37 cellular contexts compared by ENCODE assay signal in the genomic region with DNA sequence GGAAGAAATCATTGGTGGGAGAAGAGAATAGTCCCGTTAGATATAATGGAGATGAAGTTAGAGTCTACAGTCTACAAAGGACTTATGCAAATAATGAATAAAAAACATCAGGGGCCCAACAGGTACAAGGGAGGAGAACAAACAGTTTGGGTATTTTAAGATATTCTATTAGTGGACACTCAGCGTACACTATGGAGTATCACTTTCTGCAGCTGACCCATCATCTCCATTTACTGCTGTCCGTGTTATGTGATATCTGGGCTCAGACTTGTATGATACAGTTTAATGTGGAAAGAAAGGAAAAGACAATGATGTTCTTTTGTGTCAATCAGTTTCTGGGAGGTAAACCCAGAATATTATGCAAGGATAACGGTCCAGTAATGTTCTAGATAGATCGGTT.
"Had no signal": no experiment of that assay in that cellular context is flagged by ENCODE, and none has a peak within 500 bp of the region (broad histone marks: within the 10 kb centered on the region; RNA-seq: fewer than 3 reads in every experiment).

No MANE protein-coding gene starts in this region.

- H3K9me3 ChIP-seq: adrenal gland had no signal

- H3K27me3 Mint-ChIP-seq: brain had no signal

- H3K27ac ChIP-seq: adrenal gland, cardiac muscle cell, VCaP had no signal

- H3K36me3 Mint-ChIP-seq: activated CD4-positive, alpha-beta memory T cell treated with anti-CD3 and anti-CD28 coated beads for 36 hours; activated naive CD4-positive, alpha-beta T cell treated with anti-CD3 and anti-CD28 coated beads, Interleukin-2, amount 50 U/mL, for 72 hours; activated naive CD8-positive, alpha-beta T cell treated with anti-CD3 and anti-CD28 coated beads for 36 hours had no signal

- ATAC-seq: activated CD8-positive, alpha-beta T cell treated with anti-CD3 and anti-CD28 coated beads for 36 hours; activated naive CD4-positive, alpha-beta T cell treated with anti-CD3 and anti-CD28 coated beads, Interleukin-2, amount 50 U/mL, for 72 hours; activated T-cell treated with anti-CD3 and anti-CD28 coated beads, Interleukin-2, amount 50 U/mL, for 4 hours; activated T-cell treated with anti-CD3 and anti-CD28 coated beads, Interleukin-2, amount 50 U/mL, for 72 hours; activated T-helper 17 cell treated with anti-CD3 and anti-CD28 coated beads, Interleukin-2, amount 50 U/mL, for 72 hours had no signal

- H3K4me3 Mint-ChIP-seq: activated B cell treated with CpG ODN at 0.5 μM for 24 hours; activated CD4-positive, alpha-beta memory T cell treated with anti-CD3 and anti-CD28 coated beads for 36 hours; activated CD4-positive, alpha-beta T cell treated with anti-CD3 and anti-CD28 coated beads, Interleukin-2, amount 10 ng/mL, durations not matched to agents 24 days and 14 days; activated CD8-positive, alpha-beta T cell treated with anti-CD3 and anti-CD28 coated beads for 36 hours; activated naive CD4-positive, alpha-beta T cell treated with anti-CD3 and anti-CD28 coated beads for 36 hours; activated naive CD8-positive, alpha-beta T cell treated with anti-CD3 and anti-CD28 coated beads for 36 hours; activated T-cell treated with anti-CD3 and anti-CD28 coated beads, Interleukin-2, amount 50 U/mL, for 4 hours; activated T-cell treated with anti-CD3 and anti-CD28 coated beads, Interleukin-2, amount 50 U/mL, for 72 hours; activated T-helper 1 cell treated with anti-CD3 and anti-CD28 coated beads, Interleukin-12 subunit alpha, Interleukin-12 subunit beta, Interleukin-2, Interleukin-4 antibody, amounts not matched to agents 30 ng/mL and 10 ng/mL and 1 ng/mL, durations not matched to agents 14 hours and 24 hours and 36 hours; activated T-helper 17 cell treated with anti-CD3 and anti-CD28 coated beads, Interleukin-2, amount 50 U/mL, for 72 hours; brain; central memory CD8-positive, alpha-beta T cell; T-helper 1 cell treated with Interleukin-12 subunit alpha and Interleukin-12 subunit beta and Interleukin-4 antibody, amounts not matched to agents 30 μg/mL and 1 μg/mL, for 36 hours; T-helper 2 cell treated with Interferon-gamma antibody and Interleukin-4, amounts not matched to agents 5 μg/mL and 100 μg/mL, for 36 hours had no signal

- H3K9me3 Mint-ChIP-seq: activated B cell treated with CpG ODN at 0.5 μM for 24 hours; activated CD4-positive, alpha-beta memory T cell treated with anti-CD3 and anti-CD28 coated beads for 36 hours; activated CD4-positive, alpha-beta T cell treated with anti-CD3 and anti-CD28 coated beads, Interleukin-2, amount 10 ng/mL, durations not matched to agents 24 days and 14 days; activated CD8-positive, alpha-beta T cell treated with anti-CD3 and anti-CD28 coated beads for 36 hours; activated naive CD4-positive, alpha-beta T cell treated with anti-CD3 and anti-CD28 coated beads for 36 hours; activated naive CD4-positive, alpha-beta T cell treated with anti-CD3 and anti-CD28 coated beads, Interleukin-2, amount 50 U/mL, for 72 hours; activated naive CD8-positive, alpha-beta T cell treated with anti-CD3 and anti-CD28 coated beads for 36 hours; activated T-cell treated with anti-CD3 and anti-CD28 coated beads, Interleukin-2, amount 50 U/mL, for 4 hours; activated T-cell treated with anti-CD3 and anti-CD28 coated beads, Interleukin-2, amount 50 U/mL, for 72 hours; activated T-helper 1 cell treated with anti-CD3 and anti-CD28 coated beads, Interleukin-12 subunit alpha, Interleukin-12 subunit beta, Interleukin-2, Interleukin-4 antibody, amounts not matched to agents 30 ng/mL and 10 ng/mL and 1 ng/mL, durations not matched to agents 14 hours and 24 hours and 36 hours; activated T-helper 17 cell treated with anti-CD3 and anti-CD28 coated beads, Interleukin-2, amount 50 U/mL, for 72 hours; brain; central memory CD8-positive, alpha-beta T cell; T-helper 1 cell treated with Interleukin-12 subunit alpha and Interleukin-12 subunit beta and Interleukin-4 antibody, amounts not matched to agents 30 μg/mL and 1 μg/mL, for 36 hours; T-helper 2 cell treated with Interferon-gamma antibody and Interleukin-4, amounts not matched to agents 5 μg/mL and 100 μg/mL, for 36 hours had no signal

- H3K27ac Mint-ChIP-seq: activated B cell treated with CpG ODN at 0.5 μM for 24 hours; activated CD4-positive, alpha-beta memory T cell treated with anti-CD3 and anti-CD28 coated beads for 36 hours; activated CD4-positive, alpha-beta T cell treated with anti-CD3 and anti-CD28 coated beads, Interleukin-2, amount 10 ng/mL, durations not matched to agents 24 days and 14 days; activated CD8-positive, alpha-beta T cell treated with anti-CD3 and anti-CD28 coated beads for 36 hours; activated naive CD4-positive, alpha-beta T cell treated with anti-CD3 and anti-CD28 coated beads for 36 hours; activated naive CD4-positive, alpha-beta T cell treated with anti-CD3 and anti-CD28 coated beads, Interleukin-2, amount 50 U/mL, for 72 hours; activated naive CD8-positive, alpha-beta T cell treated with anti-CD3 and anti-CD28 coated beads for 36 hours; activated T-cell treated with anti-CD3 and anti-CD28 coated beads, Interleukin-2, amount 50 U/mL, for 72 hours; activated T-helper 1 cell treated with anti-CD3 and anti-CD28 coated beads, Interleukin-12 subunit alpha, Interleukin-12 subunit beta, Interleukin-2, Interleukin-4 antibody, amounts not matched to agents 30 ng/mL and 10 ng/mL and 1 ng/mL, durations not matched to agents 14 hours and 24 hours and 36 hours; activated T-helper 17 cell treated with anti-CD3 and anti-CD28 coated beads, Interleukin-2, amount 50 U/mL, for 72 hours; T-helper 1 cell treated with Interleukin-12 subunit alpha and Interleukin-12 subunit beta and Interleukin-4 antibody, amounts not matched to agents 30 μg/mL and 1 μg/mL, for 36 hours; T-helper 2 cell treated with Interferon-gamma antibody and Interleukin-4, amounts not matched to agents 5 μg/mL and 100 μg/mL, for 36 hours had no signal

- FAIRE-seq: TTC549 had no signal

- DNase-seq: activated B cell treated with CpG ODN at 0.5 μM for 24 hours; activated CD4-positive, alpha-beta memory T cell treated with anti-CD3 and anti-CD28 coated beads for 36 hours; activated CD4-positive, alpha-beta T cell treated with anti-CD3 and anti-CD28 coated beads for 4 hours; activated CD4-positive, alpha-beta T cell treated with anti-CD3 and anti-CD28 coated beads, Interleukin-2, amount 10 ng/mL, durations not matched to agents 24 days and 14 days; activated CD4-positive, alpha-beta T cell treated with anti-CD3 and anti-CD28 coated beads, Interleukin-2, amount 50 U/mL, for 1 hour; activated CD4-positive, alpha-beta T cell treated with anti-CD3 and anti-CD28 coated beads, Interleukin-2, amount 50 U/mL, for 4 hours; activated CD4-positive, CD25-positive, alpha-beta regulatory T cell treated with anti-CD3 and anti-CD28 coated beads, Interleukin-2, amount 50 U/mL, for 72 hours; activated CD8-positive, alpha-beta memory T cell treated with anti-CD3 and anti-CD28 coated beads, Interleukin-2, amount 50 U/mL, for 4 hours; activated CD8-positive, alpha-beta T cell treated with anti-CD3 and anti-CD28 coated beads for 36 hours; activated effector memory CD4-positive, alpha-beta T cell treated with anti-CD3 and anti-CD28 coated beads, Interleukin-2, amount 50 U/mL, for 16 hours; activated gamma-delta T cell treated with Interleukin-2 at 50 U/mL for 16 hours; activated naive CD4-positive, alpha-beta T cell; activated naive CD4-positive, alpha-beta T cell treated with anti-CD3 and anti-CD28 coated beads for 36 hours; activated naive CD4-positive, alpha-beta T cell treated with anti-CD3 and anti-CD28 coated beads, Interleukin-2, amount 50 U/mL, for 16 hours; activated naive CD8-positive, alpha-beta T cell treated with anti-CD3 and anti-CD28 coated beads for 36 hours; activated T-cell treated with anti-CD3 and anti-CD28 coated beads for 4 hours; activated T-cell treated with anti-CD3 and anti-CD28 coated beads, Interleukin-2, amount 50 U/mL, for 1 hour; activated T-cell treated with anti-CD3 and anti-CD28 coated beads, Interleukin-2, amount 50 U/mL, for 4 hours; activated T-cell treated with anti-CD3 and anti-CD28 coated beads, Interleukin-2, amount 50 U/mL, for 72 hours; amniotic stem cell; aorta; caudate nucleus; SW 1271; T-helper 1 cell; T-helper 2 cell; T-helper 9 cell had no signal

- H3K4me3 ChIP-seq: adrenal gland, cardiac muscle cell had no signal

- H3K4me1 Mint-ChIP-seq: activated B cell treated with CpG ODN at 0.5 μM for 24 hours; activated CD4-positive, alpha-beta T cell treated with anti-CD3 and anti-CD28 coated beads, Interleukin-2, amount 10 ng/mL, durations not matched to agents 24 days and 14 days; activated naive CD8-positive, alpha-beta T cell treated with anti-CD3 and anti-CD28 coated beads for 36 hours; activated T-helper 17 cell treated with anti-CD3 and anti-CD28 coated beads, Interleukin-2, amount 50 U/mL, for 72 hours; brain; central memory CD8-positive, alpha-beta T cell had no signal

- H3K27me3 ChIP-seq: adrenal gland, cardiac muscle cell had no signal
